Comparison of ENCODE assay signal across 1 cellular context in the genomic region with DNA sequence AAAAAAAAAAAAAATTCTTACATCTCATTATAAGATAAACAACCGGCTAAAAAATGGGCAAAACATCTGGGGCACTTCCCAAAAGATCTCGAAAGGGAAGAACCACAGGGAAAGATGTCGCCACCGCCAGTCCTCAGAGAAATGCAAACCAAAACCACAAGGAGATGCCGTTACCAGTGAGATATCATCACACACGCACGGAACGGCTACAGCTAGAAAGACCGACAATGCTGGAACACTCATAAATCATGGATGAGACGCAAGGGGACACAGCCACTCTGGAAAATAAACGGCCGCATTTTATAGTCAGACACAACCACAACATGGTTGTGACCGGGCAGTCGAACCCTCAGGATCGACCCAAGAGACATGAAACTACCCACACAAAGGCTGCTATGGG.
TF ChIP-seq lines count a peak whose summit lies in the region.

No MANE protein-coding gene starts in this region.

TF ChIP-seq in HepG2, 621 proteins besides CTCF, POLR2A, EP300 and RAD21 (continued from another document):
- TF ChIP-seq, protein P1, sequence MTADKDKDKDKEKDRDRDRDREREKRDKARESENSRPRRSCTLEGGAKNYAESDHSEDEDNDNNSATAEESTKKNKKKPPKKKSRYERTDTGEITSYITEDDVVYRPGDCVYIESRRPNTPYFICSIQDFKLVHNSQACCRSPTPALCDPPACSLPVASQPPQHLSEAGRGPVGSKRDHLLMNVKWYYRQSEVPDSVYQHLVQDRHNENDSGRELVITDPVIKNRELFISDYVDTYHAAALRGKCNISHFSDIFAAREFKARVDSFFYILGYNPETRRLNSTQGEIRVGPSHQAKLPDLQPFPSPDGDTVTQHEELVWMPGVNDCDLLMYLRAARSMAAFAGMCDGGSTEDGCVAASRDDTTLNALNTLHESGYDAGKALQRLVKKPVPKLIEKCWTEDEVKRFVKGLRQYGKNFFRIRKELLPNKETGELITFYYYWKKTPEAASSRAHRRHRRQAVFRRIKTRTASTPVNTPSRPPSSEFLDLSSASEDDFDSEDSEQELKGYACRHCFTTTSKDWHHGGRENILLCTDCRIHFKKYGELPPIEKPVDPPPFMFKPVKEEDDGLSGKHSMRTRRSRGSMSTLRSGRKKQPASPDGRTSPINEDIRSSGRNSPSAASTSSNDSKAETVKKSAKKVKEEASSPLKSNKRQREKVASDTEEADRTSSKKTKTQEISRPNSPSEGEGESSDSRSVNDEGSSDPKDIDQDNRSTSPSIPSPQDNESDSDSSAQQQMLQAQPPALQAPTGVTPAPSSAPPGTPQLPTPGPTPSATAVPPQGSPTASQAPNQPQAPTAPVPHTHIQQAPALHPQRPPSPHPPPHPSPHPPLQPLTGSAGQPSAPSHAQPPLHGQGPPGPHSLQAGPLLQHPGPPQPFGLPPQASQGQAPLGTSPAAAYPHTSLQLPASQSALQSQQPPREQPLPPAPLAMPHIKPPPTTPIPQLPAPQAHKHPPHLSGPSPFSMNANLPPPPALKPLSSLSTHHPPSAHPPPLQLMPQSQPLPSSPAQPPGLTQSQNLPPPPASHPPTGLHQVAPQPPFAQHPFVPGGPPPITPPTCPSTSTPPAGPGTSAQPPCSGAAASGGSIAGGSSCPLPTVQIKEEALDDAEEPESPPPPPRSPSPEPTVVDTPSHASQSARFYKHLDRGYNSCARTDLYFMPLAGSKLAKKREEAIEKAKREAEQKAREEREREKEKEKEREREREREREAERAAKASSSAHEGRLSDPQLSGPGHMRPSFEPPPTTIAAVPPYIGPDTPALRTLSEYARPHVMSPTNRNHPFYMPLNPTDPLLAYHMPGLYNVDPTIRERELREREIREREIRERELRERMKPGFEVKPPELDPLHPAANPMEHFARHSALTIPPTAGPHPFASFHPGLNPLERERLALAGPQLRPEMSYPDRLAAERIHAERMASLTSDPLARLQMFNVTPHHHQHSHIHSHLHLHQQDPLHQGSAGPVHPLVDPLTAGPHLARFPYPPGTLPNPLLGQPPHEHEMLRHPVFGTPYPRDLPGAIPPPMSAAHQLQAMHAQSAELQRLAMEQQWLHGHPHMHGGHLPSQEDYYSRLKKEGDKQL (CRISPR knock-in tag; IDR thresholded peaks at IDR 0.05; ENCODE audit: low read depth): no peak
- TF ChIP-seq, protein P2, sequence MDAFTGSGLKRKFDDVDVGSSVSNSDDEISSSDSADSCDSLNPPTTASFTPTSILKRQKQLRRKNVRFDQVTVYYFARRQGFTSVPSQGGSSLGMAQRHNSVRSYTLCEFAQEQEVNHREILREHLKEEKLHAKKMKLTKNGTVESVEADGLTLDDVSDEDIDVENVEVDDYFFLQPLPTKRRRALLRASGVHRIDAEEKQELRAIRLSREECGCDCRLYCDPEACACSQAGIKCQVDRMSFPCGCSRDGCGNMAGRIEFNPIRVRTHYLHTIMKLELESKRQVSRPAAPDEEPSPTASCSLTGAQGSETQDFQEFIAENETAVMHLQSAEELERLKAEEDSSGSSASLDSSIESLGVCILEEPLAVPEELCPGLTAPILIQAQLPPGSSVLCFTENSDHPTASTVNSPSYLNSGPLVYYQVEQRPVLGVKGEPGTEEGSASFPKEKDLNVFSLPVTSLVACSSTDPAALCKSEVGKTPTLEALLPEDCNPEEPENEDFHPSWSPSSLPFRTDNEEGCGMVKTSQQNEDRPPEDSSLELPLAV (CRISPR knock-in tag; conservative IDR thresholded peaks at IDR 0.05; ENCODE audit: low read depth): no peak
- peak; percentile 64 for TF ChIP-seq RBM22 (optimal IDR thresholded peaks at IDR 0.05; ENCODE audit: low read length)
- TF ChIP-seq ZNF446 (CRISPR knock-in tag; IDR thresholded peaks at IDR 0.05): no peak
